ENCODE assay signal across 9 cellular contexts in genomic region chr12:109358154-109358869, GRCh38. TPM values are rescaled to one million over a fixed set of nuclear protein-coding genes. Genes with fewer than 3 reads are reported as not detected.
DNase-seq lines count a peak whose midpoint lies in the region; ATAC-seq and TF ChIP-seq lines count a peak whose summit lies in the region.
"Had no signal": no experiment of that assay in that cellular context is flagged by ENCODE, and none has a peak within 500 bp of the region (broad histone marks: within the 10 kb centered on the region; RNA-seq: fewer than 3 reads in every experiment).

No MANE protein-coding gene starts in this region.

- H3K9me3 ChIP-seq in CD8-positive, alpha-beta memory T cell (ENCODE audit: low read length) = no peaks in the 10 kb centered on the region
- H3K9me3 ChIP-seq in tibial artery (no peaks in the 10 kb centered on the region), spleen (no peaks in the 10 kb centered on the region)

- no peak for TF ChIP-seq POLR2A in spleen (IDR thresholded peaks at IDR 0.05)

- POLR2A ChIA-PET in CD8-positive, alpha-beta memory T cell (lab: Charles Lee) = no interaction called here

- H3K4me1 ChIP-seq in CD8-positive, alpha-beta memory T cell (ENCODE audit: insufficient read depth, low read length) = no peaks in the 10 kb centered on the region
- no peaks in the 10 kb centered on the region for H3K4me1 ChIP-seq in tibial artery
- H3K4me1 ChIP-seq in spleen = no peaks in the 10 kb centered on the region

- H3K36me3 ChIP-seq in CD8-positive, alpha-beta memory T cell (ENCODE audit: insufficient read depth, low read length) = no peaks in the 10 kb centered on the region
- H3K36me3 ChIP-seq in tibial artery (no peaks in the 10 kb centered on the region), spleen (no peaks in the 10 kb centered on the region)

- no peak overlapping the region for H3K27ac Mint-ChIP-seq in CD8-positive, alpha-beta memory T cell
- H3K27ac Mint-ChIP-seq: activated B cell treated with CpG ODN at 0.5 μM for 24 hours had no signal

- H3K27ac ChIP-seq in CD8-positive, alpha-beta memory T cell (ENCODE audit: low read depth, low read length) = no peak overlapping the region
- H3K27ac ChIP-seq in tibial artery (no peak overlapping the region), spleen (peak overlapping the region in 2 of 8 donors; percentile 16 to 45)

- H3K36me3 Mint-ChIP-seq in CD8-positive, alpha-beta memory T cell = no peaks in the 10 kb centered on the region

- TF ChIP-seq CTCF in tibial artery (IDR thresholded peaks at IDR 0.05) = no peak
- no peak for TF ChIP-seq CTCF in spleen (IDR thresholded peaks at IDR 0.05 in 8 of 11, conservative IDR thresholded peaks at IDR 0.05 in 3 of 11)

- intact Hi-C loops in tibial artery (cut with DNase I; ENCODE audit: low total_unique reads) = no loop called here
- intact Hi-C loops in spleen (cut with DNase I; ENCODE audit: low total_unique reads) = no loop called here

- no peak overlapping the region for H3K4me3 ChIP-seq in CD8-positive, alpha-beta memory T cell (ENCODE audit: low read length)
- H3K4me3 ChIP-seq in tibial artery (no peak overlapping the region), spleen (peak overlapping the region in 1 of 8 donors; percentile 35)

- H3K27me3 Mint-ChIP-seq in CD8-positive, alpha-beta memory T cell = peaks cover 18 to 44% of the 10 kb centered on the region in 2 donors

- 51 to 64% (median 56%) methylated on average over 10 of the region's 10 CpGs for WGBS in spleen, 5 donors

- DNase-seq in CD8-positive, alpha-beta memory T cell = no peak
- DNase-seq in MV-4-11 (lab: John Stamatoyannopoulos, UW) (peak; percentile 66), fibroblast of peridontal ligament (ENCODE audit: extremely low read depth) (peak; percentile 5), NCI-H774 (lab: John Stamatoyannopoulos, UW) (no peak), glomerular visceral epithelial cell (ENCODE audit: extremely low spot score) (no peak), tibial artery (no peak), spleen (no peak)
- DNase-seq: activated B cell treated with CpG ODN at 0.5 μM for 24 hours had no signal

- peak overlapping the region; percentile 19 to 72 (median 62) for H3K4me3 Mint-ChIP-seq in CD8-positive, alpha-beta memory T cell
- H3K4me3 Mint-ChIP-seq: activated B cell treated with CpG ODN at 0.5 μM for 24 hours had no signal

- H3K9me3 Mint-ChIP-seq in CD8-positive, alpha-beta memory T cell = no peaks in the 10 kb centered on the region
- H3K9me3 Mint-ChIP-seq: activated B cell treated with CpG ODN at 0.5 μM for 24 hours had no signal

- ATAC-seq in GM21360 (IDR thresholded peaks at IDR 0.05; ENCODE audit: unreplicated experiment) = peak; percentile 78

- CTCF ChIA-PET in CD8-positive, alpha-beta memory T cell (lab: Charles Lee) = no interaction called here

- peaks cover 6 to 16% (median 13%) of the 10 kb centered on the region in 3 donors for H3K4me1 Mint-ChIP-seq in CD8-positive, alpha-beta memory T cell
- H3K4me1 Mint-ChIP-seq: activated B cell treated with CpG ODN at 0.5 μM for 24 hours had no signal

- no peaks in the 10 kb centered on the region for H3K27me3 ChIP-seq in CD8-positive, alpha-beta memory T cell (ENCODE audit: insufficient read depth, low read length, poor library complexity, severe bottlenecking)
- H3K27me3 ChIP-seq in tibial artery (peaks cover 0 to 26% of the 10 kb centered on the region in 2 donors), spleen (replicated peaks in 1 of 7) (peaks cover 0 to 33% (median 0%) of the 10 kb centered on the region in 7 donors)

RNA-seq across cellular contexts. Expression of gene MYO1H, which starts 10.6 kb away (rescaled TPM):
- total RNA-seq in CD8-positive, alpha-beta memory T cell = not detected
- polyA plus RNA-seq in CD8-positive, alpha-beta memory T cell = not detected
- total RNA-seq in spleen = not detected
- polyA plus RNA-seq in spleen = under 1 TPM in 1 of 3 donors, not detected in 2; 0.05 TPM
- total RNA-seq: activated B cell treated with CpG ODN at 0.5 μM for 24 hours had no signal

RNA-seq across cellular contexts. Expression of gene FOXN4, which starts 49.2 kb away (rescaled TPM):
- not detected for total RNA-seq in CD8-positive, alpha-beta memory T cell
- not detected for polyA plus RNA-seq in CD8-positive, alpha-beta memory T cell
- total RNA-seq in spleen = not detected
- polyA plus RNA-seq in spleen = under 1 TPM in 1 of 3 donors, not detected in 2; 0.05 TPM
- total RNA-seq: activated B cell treated with CpG ODN at 0.5 μM for 24 hours had no signal

Comparison
In these comparisons a context has a peak if more than half of its experiments do, and no peak if none do; other contexts are left out.
1. DNase-seq: peak in MV-4-11 (single experiment) and fibroblast of peridontal ligament (single experiment); none in CD8-positive, alpha-beta memory T cell (0 of 5), NCI-H774 (single experiment), glomerular visceral epithelial cell (single experiment), tibial artery (0 of 2) and spleen (single experiment).